In genomic region chr12:13942826-13943225, GRCh38 we compare ENCODE assay signal across 23 cellular contexts. TPM values are rescaled to one million over a fixed set of nuclear protein-coding genes. Genes with fewer than 3 reads are reported as not detected.
"Had no signal": no experiment of that assay in that cellular context is flagged by ENCODE, and none has a peak within 500 bp of the region (broad histone marks: within the 10 kb centered on the region; RNA-seq: fewer than 3 reads in every experiment).

No MANE protein-coding gene starts in this region.

- H3K27me3 ChIP-seq: colonic mucosa, hepatocyte, sigmoid colon, testis, tibial nerve had no signal

- H3K4me1 Mint-ChIP-seq: naive thymus-derived CD8-positive, alpha-beta T cell; stimulated activated naive CD8-positive, alpha-beta T cell treated with anti-CD3 and anti-CD28 coated beads, Interleukin-15, amount 100 ng/mL, for 72 hours had no signal

- ATAC-seq: mucosa of descending colon; naive thymus-derived CD8-positive, alpha-beta T cell; stimulated activated naive B cell treated with anti-CD40 and anti-IgM and Interleukin-4, amounts not matched to agents 10 μg/mL and 1 μg/mL and 100 μg/mL, for 72 hours; stimulated activated naive CD8-positive, alpha-beta T cell treated with anti-CD3 and anti-CD28 coated beads, Interleukin-15, amount 100 ng/mL, for 72 hours had no signal

- H3K4me1 ChIP-seq: colonic mucosa, sigmoid colon, tibial nerve had no signal

- H3K27ac ChIP-seq: colonic mucosa, hepatocyte, sigmoid colon, skin epidermis, testis, tibial nerve had no signal

- FAIRE-seq: endothelial cell of umbilical vein had no signal

- H3K9me3 ChIP-seq: colonic mucosa, testis had no signal

- H3K4me3 Mint-ChIP-seq: naive thymus-derived CD8-positive, alpha-beta T cell; stimulated activated naive B cell treated with anti-CD40 and anti-IgM and Interleukin-4, amounts not matched to agents 10 μg/mL and 1 μg/mL and 100 μg/mL, for 72 hours; stimulated activated naive CD8-positive, alpha-beta T cell treated with anti-CD3 and anti-CD28 coated beads, Interleukin-15, amount 100 ng/mL, for 72 hours had no signal

- H3K36me3 Mint-ChIP-seq: stimulated activated naive B cell treated with anti-CD40 and anti-IgM and Interleukin-4, amounts not matched to agents 10 μg/mL and 1 μg/mL and 100 μg/mL, for 72 hours had no signal

- H3K4me3 ChIP-seq: colonic mucosa, hepatocyte, mucosa of descending colon, sigmoid colon, skin epidermis, testis, tibial nerve had no signal

- H3K36me3 ChIP-seq: colonic mucosa, sigmoid colon, tibial nerve had no signal

- H3K27ac Mint-ChIP-seq: naive thymus-derived CD8-positive, alpha-beta T cell; stimulated activated naive B cell treated with anti-CD40 and anti-IgM and Interleukin-4, amounts not matched to agents 10 μg/mL and 1 μg/mL and 100 μg/mL, for 72 hours; stimulated activated naive CD8-positive, alpha-beta T cell treated with anti-CD3 and anti-CD28 coated beads, Interleukin-15, amount 100 ng/mL, for 72 hours had no signal

- DNase-seq: colonic mucosa; dermis blood vessel endothelial cell; erythroblast; foreskin melanocyte; head of caudate nucleus; islet precursor cell; mammary epithelial cell; mucosa of descending colon; naive thymus-derived CD8-positive, alpha-beta T cell; posterior cingulate gyrus; sigmoid colon; stimulated activated CD4-positive, alpha-beta T cell treated with anti-CD3 and anti-CD28 coated beads, Interleukin-2, amount 100 ng/mL, for 24 hours; stimulated activated CD4-positive, alpha-beta T cell treated with anti-CD3 and anti-CD28 coated beads, Interleukin-4, amount 100 ng/mL, for 4 hours; stimulated activated naive B cell treated with anti-CD40 and anti-IgM and Interleukin-4, amounts not matched to agents 10 μg/mL and 1 μg/mL and 100 μg/mL, for 72 hours; stimulated activated naive CD8-positive, alpha-beta T cell treated with anti-CD3 and anti-CD28 coated beads, Interleukin-15, amount 100 ng/mL, for 72 hours; testis had no signal

- H3K4me2 ChIP-seq: hepatocyte had no signal

RNA-seq across cellular contexts. Expression of gene GRIN2B, which starts 38.6 kb away (rescaled TPM):
- total RNA-seq: dermis blood vessel endothelial cell; endothelial cell of umbilical vein; left lobe of liver; naive thymus-derived CD8-positive, alpha-beta T cell; osteocyte; pulmonary artery endothelial cell had no signal
- polyA plus RNA-seq: endothelial cell of umbilical vein; mammary epithelial cell; naive thymus-derived CD8-positive, alpha-beta T cell had no signal
